2 cellular contexts compared by ENCODE assay signal in genomic region chr9:90974643-90975245, GRCh38.
TF ChIP-seq lines count a peak whose summit lies in the region.

No MANE protein-coding gene starts in this region.

TF ChIP-seq in H1, 55 proteins besides CTCF, POLR2A, EP300 and RAD21 (continued from another document):
- TF ChIP-seq NRF1 (IDR thresholded peaks at IDR 0.05; ENCODE audit: low read depth, low read length) (no peak), GABPA (IDR thresholded peaks at IDR 0.05; ENCODE audit: borderline replicate concordance, insufficient read depth, low read length) (no peak), RXRA (IDR thresholded peaks at IDR 0.05; ENCODE audit: insufficient read depth, low read depth, low read length) (no peak), POLR2AphosphoS5 (IDR thresholded peaks at IDR 0.05; ENCODE audit: low read depth, low read length) (no peak), MAFK (IDR thresholded peaks at IDR 0.05; ENCODE audit: low read depth, low read length) (no peak), SIRT6 (IDR thresholded peaks at IDR 0.05; ENCODE audit: low read length) (no peak), ASH2L (IDR thresholded peaks at IDR 0.05; ENCODE audit: low read length) (no peak), JUN (IDR thresholded peaks at IDR 0.05; ENCODE audit: low read depth, low read length) (no peak), E2F6 (IDR thresholded peaks at IDR 0.05) (no peak), GTF2F1 (IDR thresholded peaks at IDR 0.05; ENCODE audit: borderline replicate concordance, low read depth, low read length) (no peak), TCF12 (IDR thresholded peaks at IDR 0.05; ENCODE audit: low read depth, low read length) (no peak), SAP30 (IDR thresholded peaks at IDR 0.05; ENCODE audit: insufficient read depth, insufficient replicate concordance, low read length) (no peak), CREB1 (IDR thresholded peaks at IDR 0.05) (no peak)

TF ChIP-seq in HepG2, 621 proteins besides CTCF, POLR2A, EP300 and RAD21:
- TF ChIP-seq PLSCR1 (CRISPR knock-in tag; IDR thresholded peaks at IDR 0.05; ENCODE audit: borderline replicate concordance) (no peak), NCOR1 (IDR thresholded peaks at IDR 0.05; ENCODE audit: borderline replicate concordance, low read length) (no peak), FOXP1 (IDR thresholded peaks at IDR 0.05) (no peak), FOXP1 (CRISPR knock-in tag; IDR thresholded peaks at IDR 0.05) (no peak), HMGA1 (CRISPR knock-in tag; conservative IDR thresholded peaks at IDR 0.05) (no peak), NFRKB (IDR thresholded peaks at IDR 0.05) (no peak), ZSCAN21 (CRISPR knock-in tag; IDR thresholded peaks at IDR 0.05; ENCODE audit: borderline replicate concordance) (no peak), ZBED4 (CRISPR knock-in tag; IDR thresholded peaks at IDR 0.05; ENCODE audit: borderline replicate concordance) (no peak), FOXK1 (CRISPR knock-in tag; IDR thresholded peaks at IDR 0.05; ENCODE audit: borderline replicate concordance, low read depth) (no peak), FOXP4 (CRISPR knock-in tag; IDR thresholded peaks at IDR 0.05) (no peak), ZNF615 (CRISPR knock-in tag; IDR thresholded peaks at IDR 0.05; ENCODE audit: borderline replicate concordance) (no peak)
